ENCODE assay signal across 30 cellular contexts in the genomic region with DNA sequence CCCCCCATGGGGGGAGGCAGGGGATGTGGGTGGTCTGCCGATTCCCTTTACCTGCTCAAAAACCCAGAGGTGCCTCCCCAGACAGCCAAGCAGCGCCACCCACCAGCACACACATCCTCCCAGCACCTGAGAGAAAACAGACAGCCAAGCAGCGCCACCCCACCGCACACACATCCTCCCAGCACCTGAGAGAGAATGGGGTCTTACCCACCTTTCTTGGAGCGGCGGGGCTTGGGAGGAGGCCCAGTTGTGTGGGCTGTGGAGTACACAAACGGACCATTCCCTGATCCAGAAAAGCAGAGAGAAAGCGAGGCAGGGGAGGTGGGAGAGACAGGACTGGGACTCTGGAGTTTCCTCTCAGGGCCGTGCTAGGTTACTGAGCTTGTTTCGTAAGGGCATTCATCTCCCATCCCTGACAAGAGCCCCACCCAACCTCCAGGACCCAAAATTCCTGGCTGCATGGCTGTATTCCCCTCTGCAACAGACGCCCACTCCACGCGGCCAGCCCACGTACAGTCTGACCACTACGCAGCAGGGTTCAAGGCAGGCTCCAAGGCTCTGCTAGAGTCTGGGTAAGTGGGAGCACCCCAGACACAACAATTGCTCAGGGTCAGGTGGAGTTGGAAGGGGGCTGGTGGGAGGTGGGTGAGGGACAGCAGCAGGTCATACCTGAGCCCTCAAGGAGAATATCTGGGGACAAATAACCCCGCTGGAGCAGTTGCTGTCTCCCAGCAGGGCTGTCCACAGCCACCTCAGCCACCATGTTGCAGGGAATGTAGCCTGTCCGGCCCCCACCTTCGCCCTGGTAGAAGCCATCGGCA. TPM values are rescaled to one million over a fixed set of nuclear protein-coding genes. Genes with fewer than 3 reads are reported as not detected.
DNase-seq lines count a peak whose midpoint lies in the region; ATAC-seq and TF ChIP-seq lines count a peak whose summit lies in the region.
"Had no signal": no experiment of that assay in that cellular context is flagged by ENCODE, and none has a peak within 500 bp of the region (broad histone marks: within the 10 kb centered on the region; RNA-seq: fewer than 3 reads in every experiment).

No MANE protein-coding gene starts in this region.

- no peak overlapping the region for H3K27ac ChIP-seq in heart right ventricle
- no peak overlapping the region for H3K27ac ChIP-seq in stomach
- no peak overlapping the region for H3K27ac ChIP-seq in upper lobe of right lung
- H3K27ac ChIP-seq: BLaER1, breast epithelium, pancreas, spleen, VCaP had no signal

- H3K9me3 ChIP-seq in heart right ventricle (no peaks in the 10 kb centered on the region), stomach (no peaks in the 10 kb centered on the region), upper lobe of right lung (no peaks in the 10 kb centered on the region)
- H3K9me3 ChIP-seq: BLaER1, breast epithelium, HAP-1, MG63, pancreas, spleen had no signal

- WGBS in heart right ventricle, 2 donors: 83% methylated on average over 19 of the region's 19 CpGs
- 89 to 94% (median 89%) methylated on average over 16 to 19 of the region's 19 CpGs for WGBS in stomach, 5 donors

- TF ChIP-seq POLR2A in stomach (IDR thresholded peaks at IDR 0.05): no peak

- TF ChIP-seq CTCF in heart right ventricle (IDR thresholded peaks at IDR 0.05) (no peak), stomach (IDR thresholded peaks at IDR 0.05) (no peak), upper lobe of right lung (IDR thresholded peaks at IDR 0.05) (no peak)

- peak; percentile 20 for DNase-seq in Right ventricle myocardium superior
- DNase-seq in heart right ventricle: no peak
- DNase-seq in activated CD8-positive, alpha-beta memory T cell treated with anti-CD3 and anti-CD28 coated beads, Interleukin-2, amount 10 ng/mL, durations not matched to agents 7 days and 5 days: peak; percentile 35
- DNase-seq in mesenteric fat pad (ENCODE audit: low spot score): peak; percentile 80
- peak; percentile 24 for DNase-seq in stomach
- DNase-seq in NCI-H146 treated with DMSO at 0.1 percent for 48 hours (lab: John Stamatoyannopoulos, UW; ENCODE audit: unreplicated experiment): no peak
- DNase-seq in upper lobe of right lung: no peak
- DNase-seq: effector memory CD8-positive, alpha-beta T cell; erythroblast; KG1; MG63; naive thymus-derived CD4-positive, alpha-beta T cell; NCI-H1105 treated with DMSO at 0.1 percent for 48 hours; NCI-H2081 treated with DMSO at 0.1 percent for 48 hours; NCI-H226; right cardiac atrium; spleen; stimulated activated CD4-positive, alpha-beta T cell treated with anti-CD3 and anti-CD28 coated beads, Interleukin-2, amount 100 ng/mL, for 48 hours; substantia nigra had no signal

- H3K9me3 Mint-ChIP-seq in activated CD8-positive, alpha-beta memory T cell treated with anti-CD3 and anti-CD28 coated beads, Interleukin-2, amount 10 ng/mL, durations not matched to agents 7 days and 5 days (ENCODE audit: low read depth): no peaks in the 10 kb centered on the region
- H3K9me3 Mint-ChIP-seq: activated CD4-positive, alpha-beta T cell treated with anti-CD3 and anti-CD28 coated beads, Interleukin-2, amount 10 ng/mL, durations not matched to agents 24 days and 14 days; activated naive CD4-positive, alpha-beta T cell treated with anti-CD3 and anti-CD28 coated beads, Interleukin-2, amount 50 U/mL, for 72 hours; effector memory CD8-positive, alpha-beta T cell; naive thymus-derived CD4-positive, alpha-beta T cell had no signal

- H3K36me3 Mint-ChIP-seq in activated CD8-positive, alpha-beta memory T cell treated with anti-CD3 and anti-CD28 coated beads, Interleukin-2, amount 10 ng/mL, durations not matched to agents 7 days and 5 days: no peaks in the 10 kb centered on the region

- no peaks in the 10 kb centered on the region for H3K4me1 Mint-ChIP-seq in activated CD8-positive, alpha-beta memory T cell treated with anti-CD3 and anti-CD28 coated beads, Interleukin-2, amount 10 ng/mL, durations not matched to agents 7 days and 5 days
- H3K4me1 Mint-ChIP-seq: activated CD4-positive, alpha-beta T cell treated with anti-CD3 and anti-CD28 coated beads, Interleukin-2, amount 10 ng/mL, durations not matched to agents 24 days and 14 days had no signal

- CTCF ChIA-PET in activated CD8-positive, alpha-beta memory T cell treated with anti-CD3 and anti-CD28 coated beads, Interleukin-2, amount 10 ng/mL, durations not matched to agents 7 days and 5 days (lab: Charles Lee): interaction anchor here (6.4 kb wide), 1 partner anchor 9 kb away, joined by 50 read pairs; no protein-coding TSS in a partner anchor

- H3K27ac Mint-ChIP-seq in activated CD8-positive, alpha-beta memory T cell treated with anti-CD3 and anti-CD28 coated beads, Interleukin-2, amount 10 ng/mL, durations not matched to agents 7 days and 5 days: no peak overlapping the region
- H3K27ac Mint-ChIP-seq: activated CD4-positive, alpha-beta T cell treated with anti-CD3 and anti-CD28 coated beads, Interleukin-2, amount 10 ng/mL, durations not matched to agents 24 days and 14 days had no signal

- ATAC-seq in Right ventricle myocardium superior (ENCODE audit: poor library complexity) (no peak), heart right ventricle (no peak), HG02884 (IDR thresholded peaks at IDR 0.05; ENCODE audit: unreplicated experiment) (no peak), upper lobe of right lung (no peak)
- ATAC-seq in activated CD8-positive, alpha-beta memory T cell treated with anti-CD3 and anti-CD28 coated beads, Interleukin-2, amount 10 ng/mL, durations not matched to agents 7 days and 5 days: no peak
- ATAC-seq: activated naive CD4-positive, alpha-beta T cell treated with anti-CD3 and anti-CD28 coated beads, Interleukin-2, amount 50 U/mL, for 72 hours; effector memory CD8-positive, alpha-beta T cell; left lobe of liver; naive thymus-derived CD4-positive, alpha-beta T cell; pancreas; right cardiac atrium had no signal

- no peaks in the 10 kb centered on the region for H3K27me3 Mint-ChIP-seq in activated CD8-positive, alpha-beta memory T cell treated with anti-CD3 and anti-CD28 coated beads, Interleukin-2, amount 10 ng/mL, durations not matched to agents 7 days and 5 days
- H3K27me3 Mint-ChIP-seq: activated CD4-positive, alpha-beta T cell treated with anti-CD3 and anti-CD28 coated beads, Interleukin-2, amount 10 ng/mL, durations not matched to agents 24 days and 14 days; effector memory CD8-positive, alpha-beta T cell; naive thymus-derived CD4-positive, alpha-beta T cell had no signal

- H3K36me3 ChIP-seq in heart right ventricle: no peaks in the 10 kb centered on the region
- peaks cover 0 to 41% (median 16%) of the 10 kb centered on the region in 4 donors for H3K36me3 ChIP-seq in stomach
- H3K36me3 ChIP-seq in upper lobe of right lung: no peaks in the 10 kb centered on the region
- H3K36me3 ChIP-seq: breast epithelium, HAP-1, MG63, pancreas had no signal

- H3K4me3 Mint-ChIP-seq in activated CD8-positive, alpha-beta memory T cell treated with anti-CD3 and anti-CD28 coated beads, Interleukin-2, amount 10 ng/mL, durations not matched to agents 7 days and 5 days: no peak overlapping the region
- H3K4me3 Mint-ChIP-seq: activated CD4-positive, alpha-beta T cell treated with anti-CD3 and anti-CD28 coated beads, Interleukin-2, amount 10 ng/mL, durations not matched to agents 24 days and 14 days; effector memory CD8-positive, alpha-beta T cell; naive thymus-derived CD4-positive, alpha-beta T cell had no signal

- H3K4me1 ChIP-seq in heart right ventricle: peaks cover 0 to 4% (median 0%) of the 10 kb centered on the region in 9 donors
- H3K4me1 ChIP-seq in stomach: peaks cover 0 to 8% (median 0%) of the 10 kb centered on the region in 4 donors
- no peaks in the 10 kb centered on the region for H3K4me1 ChIP-seq in upper lobe of right lung
- H3K4me1 ChIP-seq: breast epithelium, HAP-1, pancreas had no signal

- peaks cover 0 to 28% (median 0%) of the 10 kb centered on the region in 7 donors for H3K27me3 ChIP-seq in heart right ventricle
- no peaks in the 10 kb centered on the region for H3K27me3 ChIP-seq in stomach
- H3K27me3 ChIP-seq in upper lobe of right lung: no peaks in the 10 kb centered on the region
- H3K27me3 ChIP-seq: BLaER1, breast epithelium, MG63, pancreas, spleen had no signal

- no peak for TF ChIP-seq EP300 in stomach (IDR thresholded peaks at IDR 0.05)

- no peak overlapping the region for H3K4me3 ChIP-seq in heart right ventricle
- no peak overlapping the region for H3K4me3 ChIP-seq in stomach
- H3K4me3 ChIP-seq in upper lobe of right lung: no peak overlapping the region
- H3K4me3 ChIP-seq: BLaER1, breast epithelium, HAP-1, MG63, pancreas, spleen had no signal

- intact Hi-C loops in Right ventricle myocardium superior (cut with DNase I) (no loop called here), heart right ventricle (cut with DNase I) (loop anchor here in 2 of 10 donors (10.0 kb wide), 1 partner anchor 138 kb away; no protein-coding TSS in a partner anchor), stomach (cut with DNase I; ENCODE audit: low total_unique reads) (no loop called here), upper lobe of right lung (cut with DNase I) (loop anchor here (10.0 kb wide), 1 partner anchor 138 kb away; no protein-coding TSS in a partner anchor)

RNA-seq across cellular contexts. Expression of a gene that starts 22.3 kb away (rescaled TPM):
- total RNA-seq in Right ventricle myocardium superior (13.6 TPM), heart right ventricle (10 to 100 TPM in 8 of 10 donors, 1 to 10 TPM in 2; 6.0 to 18.7 (median 12.4) TPM), mesenteric fat pad (1.3 TPM), stomach (10 to 100 TPM in 3 of 5 donors, 1 to 10 TPM in 1, not detected in 1; 9.0 to 68.8 (median 16.3) TPM), upper lobe of right lung (21.0 TPM)
- polyA plus RNA-seq in heart right ventricle (10 to 100 TPM in 1 of 2 donors, 1 to 10 TPM in 1; 1.6 to 35.6 TPM), stomach (10 to 100 TPM in 1 of 3 donors, 1 to 10 TPM in 2; 6.5 to 26.0 (median 8.9) TPM)
- total RNA-seq in activated CD8-positive, alpha-beta memory T cell treated with anti-CD3 and anti-CD28 coated beads, Interleukin-2, amount 10 ng/mL, durations not matched to agents 7 days and 5 days: 10 to 100 TPM; 25.6 to 66.3 TPM

RNA-seq across cellular contexts. Expression of a gene that starts 25.6 kb away (rescaled TPM):
- total RNA-seq in Right ventricle myocardium superior (0.05 TPM), heart right ventricle (1 to 10 TPM in 1 of 10 donors, under 1 TPM in 7, not detected in 2; 0.08 to 2.5 (median 0.25) TPM), mesenteric fat pad (0.35 TPM), stomach (1 to 10 TPM in 1 of 5 donors, not detected in 4; 7.7 TPM), upper lobe of right lung (0.35 TPM)
- polyA plus RNA-seq in heart right ventricle (under 1 TPM; 0.07 to 0.15 TPM), stomach (under 1 TPM in 2 of 3 donors, not detected in 1; 0.03 to 0.46 TPM)
- total RNA-seq in activated CD8-positive, alpha-beta memory T cell treated with anti-CD3 and anti-CD28 coated beads, Interleukin-2, amount 10 ng/mL, durations not matched to agents 7 days and 5 days: under 1 TPM in 1 of 2 experiments, not detected in 1; 0.09 TPM
- total RNA-seq: activated CD4-positive, alpha-beta T cell treated with anti-CD3 and anti-CD28 coated beads, Interleukin-2, amount 10 ng/mL, durations not matched to agents 24 days and 14 days; activated naive CD4-positive, alpha-beta T cell treated with anti-CD3 and anti-CD28 coated beads, Interleukin-2, amount 50 U/mL, for 72 hours; fibroblast of villous mesenchyme had no signal
- polyA plus RNA-seq: AG04450; naive thymus-derived CD4-positive, alpha-beta T cell had no signal

RNA-seq across cellular contexts. Expression of a gene that starts 45.7 kb away (rescaled TPM):
- 59.2 TPM for total RNA-seq in Right ventricle myocardium superior
- total RNA-seq in heart right ventricle: 10 to 100 TPM; 49.0 to 73.4 (median 59.8) TPM
- polyA plus RNA-seq in heart right ventricle: 10 to 100 TPM; 38.0 to 95.0 TPM
- 100 to 1,000 TPM in 1 of 2 experiments, 10 to 100 TPM in 1; 63.3 to 127 TPM for total RNA-seq in activated CD8-positive, alpha-beta memory T cell treated with anti-CD3 and anti-CD28 coated beads, Interleukin-2, amount 10 ng/mL, durations not matched to agents 7 days and 5 days
- total RNA-seq in mesenteric fat pad: 61.9 TPM
- total RNA-seq in stomach: 10 to 100 TPM in 3 of 5 donors, 1 to 10 TPM in 2; 6.7 to 51.1 (median 23.3) TPM
- polyA plus RNA-seq in stomach: 10 to 100 TPM; 68.9 to 80.9 (median 78.2) TPM
- 82.4 TPM for total RNA-seq in upper lobe of right lung

Comparison
In these comparisons a context has a peak if more than half of its experiments do, and no peak if none do; other contexts are left out.
1. DNase-seq: peak in Right ventricle myocardium superior (single experiment), activated CD8-positive, alpha-beta memory T cell treated with anti-CD3 and anti-CD28 coated beads, Interleukin-2, amount 10 ng/mL, durations not matched to agents 7 days and 5 days (single experiment), mesenteric fat pad (single experiment) and stomach (single experiment); none in heart right ventricle (0 of 2), NCI-H146 treated with DMSO at 0.1 percent for 48 hours (single experiment) and upper lobe of right lung (single experiment).